In the genomic region with DNA sequence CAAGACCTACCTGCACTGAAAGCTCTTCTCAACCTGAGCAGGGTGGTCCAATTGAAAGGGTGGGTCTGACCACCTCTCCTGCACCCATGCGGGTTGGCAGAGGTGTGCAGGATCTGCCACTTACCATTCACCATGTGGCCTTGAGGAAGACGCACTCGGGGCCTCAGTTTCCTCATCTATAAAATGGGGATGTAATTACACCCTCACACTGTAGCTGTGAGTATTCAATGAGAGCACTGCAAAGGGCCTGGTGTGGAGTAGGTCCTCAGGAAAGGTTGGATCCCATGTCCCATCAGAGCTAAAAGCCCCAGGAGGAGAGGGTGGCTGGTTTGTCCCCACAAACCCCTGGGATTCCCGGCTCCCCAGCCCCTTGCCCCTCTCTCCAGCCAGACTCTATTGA, we compare ENCODE assay signal across 11 cellular contexts. TPM values are rescaled to one million over a fixed set of nuclear protein-coding genes. Genes with fewer than 3 reads are reported as not detected.
DNase-seq lines count a peak whose midpoint lies in the region; ATAC-seq and TF ChIP-seq lines count a peak whose summit lies in the region.
"Had no signal": no experiment of that assay in that cellular context is flagged by ENCODE, and none has a peak within 500 bp of the region (broad histone marks: within the 10 kb centered on the region; RNA-seq: fewer than 3 reads in every experiment).

No MANE protein-coding gene starts in this region.

- H3K27ac ChIP-seq in SJSA1 = peak overlapping the region; percentile 72
- H3K27ac ChIP-seq in esophagus squamous epithelium = peak overlapping the region; percentile 50 to 93 (median 88)
- peak overlapping the region; percentile 98 for H3K27ac ChIP-seq in muscle layer of duodenum (ENCODE audit: low read length)
- H3K27ac ChIP-seq in transverse colon = peak overlapping the region; percentile 84 to 96 (median 88)

- no peaks in the 10 kb centered on the region for H3K36me3 Mint-ChIP-seq in activated T-cell treated with anti-CD3 and anti-CD28 coated beads, Interleukin-2, amount 50 U/mL, for 72 hours (ENCODE audit: insufficient read depth in 2 of 2)
- H3K36me3 Mint-ChIP-seq: naive thymus-derived CD4-positive, alpha-beta T cell had no signal

- no peaks in the 10 kb centered on the region for H3K4me1 Mint-ChIP-seq in activated T-cell treated with anti-CD3 and anti-CD28 coated beads, Interleukin-2, amount 50 U/mL, for 72 hours (ENCODE audit: low read depth)

- ATAC-seq in HG03378 (IDR thresholded peaks at IDR 0.05; ENCODE audit: unreplicated experiment) (no peak), GM21825 (IDR thresholded peaks at IDR 0.05; ENCODE audit: unreplicated experiment) (no peak)
- ATAC-seq in activated T-cell treated with anti-CD3 and anti-CD28 coated beads, Interleukin-2, amount 50 U/mL, for 72 hours (replicated peaks in 1 of 2) = no peak
- ATAC-seq: naive thymus-derived CD4-positive, alpha-beta T cell had no signal

- no peaks in the 10 kb centered on the region for H3K9me3 Mint-ChIP-seq in activated T-cell treated with anti-CD3 and anti-CD28 coated beads, Interleukin-2, amount 50 U/mL, for 72 hours
- H3K9me3 Mint-ChIP-seq: activated CD4-positive, alpha-beta T cell treated with anti-CD3 and anti-CD28 coated beads, Interleukin-2, amount 10 ng/mL, durations not matched to agents 7 days and 5 days; naive thymus-derived CD4-positive, alpha-beta T cell had no signal

- H3K36me3 ChIP-seq in SJSA1 (peaks cover 11% of the 10 kb centered on the region), esophagus squamous epithelium (peaks cover 0 to 32% (median 10%) of the 10 kb centered on the region in 3 donors), muscle layer of duodenum (ENCODE audit: control insufficient read depth in 1 of 2, insufficient read depth in 2 of 2, low read length in 2 of 2) (peaks cover 15 to 20% of the 10 kb centered on the region in 2 donors), transverse colon (peaks cover 0 to 8% (median 0%) of the 10 kb centered on the region in 4 donors)

- no peak overlapping the region for H3K27ac Mint-ChIP-seq in activated T-cell treated with anti-CD3 and anti-CD28 coated beads, Interleukin-2, amount 50 U/mL, for 72 hours
- H3K27ac Mint-ChIP-seq: activated CD4-positive, alpha-beta T cell treated with anti-CD3 and anti-CD28 coated beads, Interleukin-2, amount 10 ng/mL, durations not matched to agents 7 days and 5 days had no signal

- in situ Hi-C loops in transverse colon (cut with MboI; ENCODE audit: low pct_ligation_motif_present in 1 of 4, low pct_unique_long_range_greater_than_20kb in 1 of 4, low sequenced_read_pairs in 3 of 4) = no loop called here

- intact Hi-C loops in esophagus squamous epithelium (cut with DNase I) (no loop called here), transverse colon (cut with DNase I; ENCODE audit: low total_unique reads) (loop anchor here (1.0 kb wide), 1 partner anchor 25 kb away; no protein-coding TSS in a partner anchor)

- TF ChIP-seq POLR2A in esophagus squamous epithelium (IDR thresholded peaks at IDR 0.05) (no peak), transverse colon (IDR thresholded peaks at IDR 0.05) (no peak)

- TF ChIP-seq CTCF in esophagus squamous epithelium (IDR thresholded peaks at IDR 0.05) = no peak
- TF ChIP-seq CTCF in transverse colon (IDR thresholded peaks at IDR 0.05) = no peak

- H3K4me1 ChIP-seq in SJSA1 (replicated peaks) (peaks cover 32% of the 10 kb centered on the region), esophagus squamous epithelium (peaks cover 12 to 38% (median 14%) of the 10 kb centered on the region in 3 donors), muscle layer of duodenum (ENCODE audit: control insufficient read depth in 1 of 2, insufficient read depth in 2 of 2, low read length in 2 of 2) (peaks cover 8 to 22% of the 10 kb centered on the region in 2 donors), transverse colon (peaks cover 11 to 40% (median 25%) of the 10 kb centered on the region in 4 donors)

- H3K27me3 Mint-ChIP-seq in activated T-cell treated with anti-CD3 and anti-CD28 coated beads, Interleukin-2, amount 50 U/mL, for 72 hours (ENCODE audit: low read depth) = no peaks in the 10 kb centered on the region
- H3K27me3 Mint-ChIP-seq: activated CD4-positive, alpha-beta T cell treated with anti-CD3 and anti-CD28 coated beads, Interleukin-2, amount 10 ng/mL, durations not matched to agents 7 days and 5 days; naive thymus-derived CD4-positive, alpha-beta T cell had no signal

- H3K4me3 Mint-ChIP-seq in activated T-cell treated with anti-CD3 and anti-CD28 coated beads, Interleukin-2, amount 50 U/mL, for 72 hours = no peak overlapping the region
- H3K4me3 Mint-ChIP-seq: activated CD4-positive, alpha-beta T cell treated with anti-CD3 and anti-CD28 coated beads, Interleukin-2, amount 10 ng/mL, durations not matched to agents 7 days and 5 days; naive thymus-derived CD4-positive, alpha-beta T cell had no signal

- no peaks in the 10 kb centered on the region for H3K27me3 ChIP-seq in SJSA1 (replicated peaks)
- no peaks in the 10 kb centered on the region for H3K27me3 ChIP-seq in esophagus squamous epithelium
- no peaks in the 10 kb centered on the region for H3K27me3 ChIP-seq in muscle layer of duodenum (ENCODE audit: low read depth, low read length)
- H3K27me3 ChIP-seq in transverse colon = no peaks in the 10 kb centered on the region

- peak overlapping the region; percentile 43 for H3K4me3 ChIP-seq in SJSA1
- peak overlapping the region in 3 of 4 donors; percentile 50 to 66 (median 52) for H3K4me3 ChIP-seq in esophagus squamous epithelium
- peak overlapping the region; percentile 49 to 88 for H3K4me3 ChIP-seq in muscle layer of duodenum (ENCODE audit: low read depth in 1 of 2, low read length in 2 of 2)
- H3K4me3 ChIP-seq in transverse colon = peak overlapping the region in 2 of 4 donors; percentile 43 to 47

- H3K9me3 ChIP-seq in SJSA1 (replicated peaks) (no peaks in the 10 kb centered on the region), esophagus squamous epithelium (no peaks in the 10 kb centered on the region), muscle layer of duodenum (ENCODE audit: control insufficient read depth in 1 of 2, low read length in 2 of 2) (no peaks in the 10 kb centered on the region), transverse colon (no peaks in the 10 kb centered on the region)

- no peak for TF ChIP-seq EP300 in transverse colon (IDR thresholded peaks at IDR 0.05; ENCODE audit: low read depth)

- DNase-seq in SJSA1 (ENCODE audit: low read depth in 1 of 2, low spot score in 2 of 2) (no peak), esophagus squamous epithelium (lab: John Stamatoyannopoulos, UW) (no peak), transverse colon (no peak), C1 segment of cervical spinal cord (lab: John Stamatoyannopoulos, UW) (no peak)
- DNase-seq in activated T-cell treated with anti-CD3 and anti-CD28 coated beads, Interleukin-2, amount 50 U/mL, for 72 hours = no peak
- DNase-seq: activated CD4-positive, alpha-beta T cell treated with anti-CD3 and anti-CD28 coated beads, Interleukin-2, amount 10 ng/mL, durations not matched to agents 7 days and 5 days; naive thymus-derived CD4-positive, alpha-beta T cell; SIG-M5 had no signal

- 82% methylated on average over 3 of the region's 4 CpGs; no CpG with 5 or more reads in 1 of the 2 donors for WGBS in esophagus squamous epithelium, 2 donors
- WGBS in transverse colon (ENCODE audit: low coverage in 1 of 2), 2 donors = 68% methylated on average over 4 of the region's 4 CpGs; no CpG with 5 or more reads in 1 of the 2 donors

RNA-seq across cellular contexts. Expression of a gene that starts 0.6 kb away (rescaled TPM):
- 655 and 717 TPM in 2 replicates for total RNA-seq in SJSA1 (2014; rRNA removed; shearing (Covaris generic))
- 1,000 to 10,000 TPM in 1 of 4 donors, 100 to 1,000 TPM in 2, 10 to 100 TPM in 1; 64.8 to 1,356 (median 373) TPM for total RNA-seq in esophagus squamous epithelium
- 1,000 to 10,000 TPM in 3 of 4 donors, 100 to 1,000 TPM in 1; 899 to 4,235 (median 1,393) TPM for total RNA-seq in transverse colon
- total RNA-seq in activated T-cell treated with anti-CD3 and anti-CD28 coated beads, Interleukin-2, amount 50 U/mL, for 72 hours = 1 to 10 TPM; 7.2 to 8.9 TPM

RNA-seq across cellular contexts. Expression of a gene that starts 20.1 kb away (rescaled TPM):
- total RNA-seq in SJSA1 (2014; rRNA removed; shearing (Covaris generic)) = 2.1 and 3.5 TPM in 2 replicates
- total RNA-seq in esophagus squamous epithelium (10 to 100 TPM in 2 of 4 donors, 1 to 10 TPM in 2; 6.9 to 20.0 (median 9.4) TPM), transverse colon (10 to 100 TPM; 68.1 to 95.0 (median 78.2) TPM)
- 10 to 100 TPM; 32.0 to 40.3 TPM for total RNA-seq in activated T-cell treated with anti-CD3 and anti-CD28 coated beads, Interleukin-2, amount 50 U/mL, for 72 hours

RNA-seq across cellular contexts. Expression of a gene that starts 33.3 kb away (rescaled TPM):
- 27.1 and 34.3 TPM in 2 replicates for total RNA-seq in SJSA1 (2014; rRNA removed; shearing (Covaris generic))
- total RNA-seq in esophagus squamous epithelium = 10 to 100 TPM; 28.7 to 53.3 (median 45.0) TPM
- 100 to 1,000 TPM; 182 to 432 (median 204) TPM for total RNA-seq in transverse colon
- 100 to 1,000 TPM; 139 to 147 TPM for total RNA-seq in activated T-cell treated with anti-CD3 and anti-CD28 coated beads, Interleukin-2, amount 50 U/mL, for 72 hours

RNA-seq across cellular contexts. Expression of a gene that starts 33.9 kb away (rescaled TPM):
- 5.0 and 5.5 TPM in 2 replicates for total RNA-seq in SJSA1 (2014; rRNA removed; shearing (Covaris generic))
- total RNA-seq in esophagus squamous epithelium = 10 to 100 TPM in 1 of 4 donors, 1 to 10 TPM in 3; 5.0 to 10.5 (median 5.6) TPM
- 100 to 1,000 TPM in 1 of 4 donors, 10 to 100 TPM in 3; 11.1 to 139 (median 14.5) TPM for total RNA-seq in transverse colon
- total RNA-seq in activated T-cell treated with anti-CD3 and anti-CD28 coated beads, Interleukin-2, amount 50 U/mL, for 72 hours = 10 to 100 TPM; 30.7 to 33.5 TPM

RNA-seq across cellular contexts. Expression of a gene that starts 54.5 kb away (rescaled TPM):
- 65.8 and 79.8 TPM in 2 replicates for total RNA-seq in SJSA1 (2014; rRNA removed; shearing (Covaris generic))
- total RNA-seq in esophagus squamous epithelium = 10 to 100 TPM; 33.2 to 64.0 (median 48.5) TPM
- 10 to 100 TPM; 18.1 to 90.8 (median 78.3) TPM for total RNA-seq in transverse colon
- total RNA-seq in activated T-cell treated with anti-CD3 and anti-CD28 coated beads, Interleukin-2, amount 50 U/mL, for 72 hours = 10 to 100 TPM; 56.7 to 64.3 TPM

Comparison
In these comparisons a context has a peak if more than half of its experiments do, and no peak if none do; other contexts are left out.
1. RNA of a gene that starts 0.6 kb away (total RNA-seq): 899 to 4,235 TPM in transverse colon, 655 to 717 TPM in SJSA1 and 64.8 to 1,356 TPM in esophagus squamous epithelium; 7.2 to 8.9 TPM in activated T-cell treated with anti-CD3 and anti-CD28 coated beads, Interleukin-2, amount 50 U/mL, for 72 hours; every median in the first group is over 4 times any median in the second.
2. Peak in every context shown above with its lines, with median percentiles within 50 percentile points of each other: H3K27ac ChIP-seq.